1 cellular context compared by ENCODE assay signal in the genomic region with DNA sequence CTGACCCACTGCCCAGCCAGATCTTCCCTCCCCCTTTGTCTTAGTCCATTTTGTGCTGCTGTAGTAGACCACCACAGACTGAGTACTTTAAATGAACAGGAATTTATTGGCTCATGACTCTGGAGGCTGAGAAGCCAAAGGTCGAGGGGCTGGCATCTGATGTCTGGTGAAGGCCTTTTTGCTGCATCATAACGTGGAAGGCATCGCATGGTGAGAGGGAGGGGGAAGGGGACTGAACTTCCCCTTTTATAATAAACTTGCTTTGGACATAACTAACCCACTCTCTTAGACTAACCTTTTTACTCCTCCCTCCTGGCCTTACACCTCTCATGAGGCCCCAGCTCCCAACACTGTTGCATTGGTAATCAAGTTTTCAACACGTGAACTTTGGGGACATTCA.
TF ChIP-seq lines count a peak whose summit lies in the region.

No MANE protein-coding gene starts in this region.

TF ChIP-seq in K562, 482 proteins besides CTCF, POLR2A, EP300 and RAD21 (continued from another document):
- TF ChIP-seq, protein P1, sequence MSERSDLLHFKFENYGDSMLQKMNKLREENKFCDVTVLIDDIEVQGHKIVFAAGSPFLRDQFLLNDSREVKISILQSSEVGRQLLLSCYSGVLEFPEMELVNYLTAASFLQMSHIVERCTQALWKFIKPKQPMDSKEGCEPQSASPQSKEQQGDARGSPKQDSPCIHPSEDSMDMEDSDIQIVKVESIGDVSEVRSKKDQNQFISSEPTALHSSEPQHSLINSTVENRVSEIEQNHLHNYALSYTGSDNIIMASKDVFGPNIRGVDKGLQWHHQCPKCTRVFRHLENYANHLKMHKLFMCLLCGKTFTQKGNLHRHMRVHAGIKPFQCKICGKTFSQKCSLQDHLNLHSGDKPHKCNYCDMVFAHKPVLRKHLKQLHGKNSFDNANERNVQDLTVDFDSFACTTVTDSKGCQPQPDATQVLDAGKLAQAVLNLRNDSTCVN (CRISPR knock-in tag; IDR thresholded peaks at IDR 0.05), result no peak
- peak; percentile 67; the same call in 1 of the 2 replicates for TF ChIP-seq MAFF (IDR thresholded peaks at IDR 0.05; ENCODE audit: low read length)
- peak; percentile 39; the same call in 1 of the 2 replicates for TF ChIP-seq DPF2 (IDR thresholded peaks at IDR 0.05)
- TF ChIP-seq BACH1 (tag; IDR thresholded peaks at IDR 0.05), result 0 out of 2 replicates have a peak, but pooled peaks have one; percentile 33
- TF ChIP-seq HNRNPUL1 (IDR thresholded peaks at IDR 0.05; ENCODE audit: low read length), result no peak
- TF ChIP-seq, protein P2, sequence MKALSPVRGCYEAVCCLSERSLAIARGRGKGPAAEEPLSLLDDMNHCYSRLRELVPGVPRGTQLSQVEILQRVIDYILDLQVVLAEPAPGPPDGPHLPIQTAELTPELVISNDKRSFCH (CRISPR knock-in tag; IDR thresholded peaks at IDR 0.05), result no peak
- TF ChIP-seq, protein P2 (tag; IDR thresholded peaks at IDR 0.05), result no peak
- peak; percentile 22; the same call in 1 of the 2 replicates for TF ChIP-seq ZNF316 (IDR thresholded peaks at IDR 0.05)
TF ChIP-seq in K562: peak in this region for 25.
